27 cellular contexts compared by ENCODE assay signal in the genomic region with DNA sequence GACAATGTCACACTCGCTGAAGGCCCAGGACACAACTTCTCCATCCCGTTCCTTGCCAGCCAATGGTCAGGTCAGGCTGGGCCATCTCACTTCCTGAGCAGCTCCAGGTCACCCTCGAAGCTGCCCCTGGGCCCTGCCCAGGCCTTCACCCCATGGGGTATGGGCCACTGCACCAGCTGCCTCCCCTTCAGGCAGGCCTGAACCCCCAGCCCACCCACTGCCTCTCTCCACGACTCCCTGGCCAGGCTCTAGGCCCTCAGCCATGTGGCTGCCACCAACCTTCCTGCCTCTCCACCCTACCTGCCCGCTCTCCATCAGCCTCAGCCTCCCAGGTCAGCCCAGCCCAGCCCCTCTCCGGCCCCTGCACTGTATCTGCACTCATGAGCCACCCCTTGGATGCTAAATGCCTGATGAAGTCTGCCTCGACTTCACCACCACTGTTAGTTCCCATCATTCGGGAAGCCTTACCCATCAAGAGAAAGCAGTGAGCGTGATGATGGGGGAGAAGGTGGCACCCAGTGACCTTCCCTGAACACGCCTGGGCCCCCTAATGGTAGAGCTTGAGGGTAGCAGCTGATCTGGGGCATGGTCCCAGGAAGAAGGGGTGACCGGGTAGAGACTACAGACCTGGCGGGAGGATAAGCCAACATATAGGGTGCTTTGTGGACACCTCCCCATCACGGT. TPM values are rescaled to one million over a fixed set of nuclear protein-coding genes. Genes with fewer than 3 reads are reported as not detected.
DNase-seq lines count a peak whose midpoint lies in the region; ATAC-seq and TF ChIP-seq lines count a peak whose summit lies in the region.
"Had no signal": no experiment of that assay in that cellular context is flagged by ENCODE, and none has a peak within 500 bp of the region (broad histone marks: within the 10 kb centered on the region; RNA-seq: fewer than 3 reads in every experiment).

No MANE protein-coding gene starts in this region.

- H3K4me1 ChIP-seq in GM23338 (ENCODE audit: insufficient read depth) = no peaks in the 10 kb centered on the region
- H3K4me1 ChIP-seq: prostate gland had no signal

- no peaks in the 10 kb centered on the region for H3K9me3 Mint-ChIP-seq in activated CD4-positive, alpha-beta T cell treated with anti-CD3 and anti-CD28 coated beads for 36 hours (ENCODE audit: low read depth)
- no peaks in the 10 kb centered on the region; the same call in 2 of the 3 replicates for H3K9me3 Mint-ChIP-seq in GM23338
- no peaks in the 10 kb centered on the region for H3K9me3 Mint-ChIP-seq in T-cell
- no peaks in the 10 kb centered on the region for H3K9me3 Mint-ChIP-seq in nephron progenitor cell
- H3K9me3 Mint-ChIP-seq in type B pancreatic cell = no peaks in the 10 kb centered on the region
- H3K9me3 Mint-ChIP-seq: CD8-positive, alpha-beta memory T cell; IgD-negative memory B cell; neural progenitor cell; stimulated activated memory B cell treated with anti-CD40 and anti-IgM and Interleukin-4, amounts not matched to agents 10 μg/mL and 1 μg/mL and 100 μg/mL, for 72 hours had no signal

- DNase-seq in activated CD4-positive, alpha-beta T cell treated with anti-CD3 and anti-CD28 coated beads for 36 hours = no peak
- DNase-seq in activated CD4-positive, alpha-beta T cell treated with anti-CD3 and anti-CD28 coated beads, Interleukin-2, amount 50 U/mL, for 48 hours = no peak
- DNase-seq in GM23338 (ENCODE audit: low spot score) (peak; percentile 34), T-cell (no peak), nephron progenitor cell (no peak), hippocampal formation (lab: John Stamatoyannopoulos, UW) (no peak), type B pancreatic cell (ENCODE audit: extremely low spot score, unreplicated experiment) (no peak)
- DNase-seq: activated naive CD4-positive, alpha-beta T cell treated with anti-CD3 and anti-CD28 coated beads, Interleukin-2, amount 50 U/mL, for 16 hours; activated T-cell treated with anti-CD3 and anti-CD28 coated beads, Interleukin-2, amount 50 U/mL, for 48 hours; AML-193; anterior cingulate cortex; caudate nucleus; CD8-positive, alpha-beta memory T cell; DMS53; islet precursor cell; NCI-H146; NCI-H510A treated with DMSO at 0.1 percent for 48 hours; stimulated activated CD4-positive, alpha-beta T cell treated with anti-CD3 and anti-CD28 coated beads, Interleukin-1b, Interleukin-23, amount 100 ng/mL, for 48 hours; T1000 had no signal

- TF ChIP-seq CTCF in GM23338 (conservative IDR thresholded peaks at IDR 0.05; ENCODE audit: low read depth in 2 of 2) = peak; percentile 32 to 40; a peak in 3 of 4 replicates
- TF ChIP-seq CTCF in nephron progenitor cell (IDR thresholded peaks at IDR 0.05) = no peak
- no peak for TF ChIP-seq CTCF in type B pancreatic cell (conservative IDR thresholded peaks at IDR 0.05)

- H3K4me2 ChIP-seq in GM23338 = no peak overlapping the region
- H3K4me2 ChIP-seq: neural progenitor cell had no signal

- H3K79me2 ChIP-seq in GM23338 (replicated peaks; ENCODE audit: insufficient read depth) = peaks cover 12% of the 10 kb centered on the region; the same call in 1 of the 2 replicates

- H2AFZ ChIP-seq in GM23338 = no peak overlapping the region
- H2AFZ ChIP-seq: neural progenitor cell had no signal

- H3K9me2 ChIP-seq in GM23338 (ENCODE audit: insufficient read depth) = no peaks in the 10 kb centered on the region

- H3F3A ChIP-seq in GM23338 (replicated peaks; ENCODE audit: low read depth) = no peaks in the 10 kb centered on the region

- H3K27me3 Mint-ChIP-seq in activated CD4-positive, alpha-beta T cell treated with anti-CD3 and anti-CD28 coated beads for 36 hours = no peaks in the 10 kb centered on the region
- peaks cover 14% of the 10 kb centered on the region for H3K27me3 Mint-ChIP-seq in GM23338 (ENCODE audit: insufficient read depth, low read depth, poor library complexity)
- H3K27me3 Mint-ChIP-seq in T-cell = no peaks in the 10 kb centered on the region
- peaks cover 5% of the 10 kb centered on the region for H3K27me3 Mint-ChIP-seq in nephron progenitor cell (ENCODE audit: low read depth, poor library complexity)
- no peaks in the 10 kb centered on the region for H3K27me3 Mint-ChIP-seq in type B pancreatic cell
- H3K27me3 Mint-ChIP-seq: CD8-positive, alpha-beta memory T cell; IgD-negative memory B cell; stimulated activated memory B cell treated with anti-CD40 and anti-IgM and Interleukin-4, amounts not matched to agents 10 μg/mL and 1 μg/mL and 100 μg/mL, for 72 hours had no signal

- peaks cover 11% of the 10 kb centered on the region; the same call in 1 of the 2 replicates for H4K20me1 ChIP-seq in GM23338 (replicated peaks; ENCODE audit: insufficient read depth)

- peak overlapping the region; percentile 58 for H3K27ac Mint-ChIP-seq in activated CD4-positive, alpha-beta T cell treated with anti-CD3 and anti-CD28 coated beads for 36 hours
- H3K27ac Mint-ChIP-seq in GM23338 (no peak overlapping the region), T-cell (peak overlapping the region; percentile 58 to 67), nephron progenitor cell (peak overlapping the region; percentile 88), type B pancreatic cell (no peak overlapping the region)
- H3K27ac Mint-ChIP-seq: neural progenitor cell; stimulated activated memory B cell treated with anti-CD40 and anti-IgM and Interleukin-4, amounts not matched to agents 10 μg/mL and 1 μg/mL and 100 μg/mL, for 72 hours had no signal

- ATAC-seq in activated CD4-positive, alpha-beta T cell treated with anti-CD3 and anti-CD28 coated beads for 36 hours = no peak
- ATAC-seq in GM23338 (peak; percentile 45), T-cell (replicated peaks in 1 of 4) (no peak), GM21528 (IDR thresholded peaks at IDR 0.05; ENCODE audit: low FRiP score, unreplicated experiment) (no peak)
- ATAC-seq: gastroesophageal sphincter; stimulated activated memory B cell treated with anti-CD40 and anti-IgM and Interleukin-4, amounts not matched to agents 10 μg/mL and 1 μg/mL and 100 μg/mL, for 72 hours had no signal

- no peak overlapping the region for H3K4me3 Mint-ChIP-seq in activated CD4-positive, alpha-beta T cell treated with anti-CD3 and anti-CD28 coated beads for 36 hours
- H3K4me3 Mint-ChIP-seq in GM23338 = no peak overlapping the region
- H3K4me3 Mint-ChIP-seq in T-cell = no peak overlapping the region
- no peak overlapping the region for H3K4me3 Mint-ChIP-seq in nephron progenitor cell
- H3K4me3 Mint-ChIP-seq in type B pancreatic cell = no peak overlapping the region
- H3K4me3 Mint-ChIP-seq: CD8-positive, alpha-beta memory T cell; IgD-negative memory B cell; neural progenitor cell; stimulated activated memory B cell treated with anti-CD40 and anti-IgM and Interleukin-4, amounts not matched to agents 10 μg/mL and 1 μg/mL and 100 μg/mL, for 72 hours had no signal

- no peaks in the 10 kb centered on the region for H3K27me3 ChIP-seq in GM23338 (ENCODE audit: insufficient read depth)
- H3K27me3 ChIP-seq: gastroesophageal sphincter, neural progenitor cell had no signal

- intact Hi-C loops in activated CD4-positive, alpha-beta T cell treated with anti-CD3 and anti-CD28 coated beads for 36 hours (cut with DNase I, micrococcal nuclease) = loop anchor here in 1 of 2 experiments (5.0 kb wide), 1 partner anchor 34 kb away; a partner anchor contains a TSS

- H3K27ac ChIP-seq in GM23338 (ENCODE audit: low read depth) = no peak overlapping the region
- H3K27ac ChIP-seq: gastroesophageal sphincter, neural progenitor cell, prostate gland, skin epidermis, thoracic aorta had no signal

- H3K4me1 Mint-ChIP-seq in activated CD4-positive, alpha-beta T cell treated with anti-CD3 and anti-CD28 coated beads for 36 hours = peaks cover 11% of the 10 kb centered on the region
- H3K4me1 Mint-ChIP-seq in GM23338 (peaks cover 15% of the 10 kb centered on the region), T-cell (peaks cover 17 to 33% (median 29%) of the 10 kb centered on the region in 3 donors), nephron progenitor cell (peaks cover 70% of the 10 kb centered on the region), type B pancreatic cell (ENCODE audit: unreplicated experiment) (peaks cover 29% of the 10 kb centered on the region)

- H3K36me3 Mint-ChIP-seq in activated CD4-positive, alpha-beta T cell treated with anti-CD3 and anti-CD28 coated beads for 36 hours (ENCODE audit: low read depth) = peaks cover 20% of the 10 kb centered on the region
- H3K36me3 Mint-ChIP-seq in GM23338 (ENCODE audit: low read depth) = peaks cover 8% of the 10 kb centered on the region
- peaks cover 27% of the 10 kb centered on the region for H3K36me3 Mint-ChIP-seq in T-cell
- H3K36me3 Mint-ChIP-seq in nephron progenitor cell (ENCODE audit: low read depth) = peaks cover 23% of the 10 kb centered on the region
- peaks cover 4% of the 10 kb centered on the region for H3K36me3 Mint-ChIP-seq in type B pancreatic cell

- CTCF ChIA-PET in activated CD4-positive, alpha-beta T cell treated with anti-CD3 and anti-CD28 coated beads for 36 hours (lab: Charles Lee) = interaction anchor here (0.6 kb wide), 1 partner anchor 78 kb away, joined by 4 read pairs; no protein-coding TSS in a partner anchor
- CTCF ChIA-PET in T-cell (lab: Charles Lee) = interaction anchor here in 1 of 2 donors (0.7 kb wide), 1 partner anchor 35 kb away, joined by 5 read pairs; no protein-coding TSS in a partner anchor

- H3K36me3 ChIP-seq in GM23338 (ENCODE audit: insufficient read depth) = no peaks in the 10 kb centered on the region; the same call in 1 of the 2 replicates
- H3K36me3 ChIP-seq: neural progenitor cell, prostate gland had no signal

- POLR2A ChIA-PET in activated CD4-positive, alpha-beta T cell treated with anti-CD3 and anti-CD28 coated beads for 36 hours (lab: Charles Lee) = no interaction called here
- POLR2A ChIA-PET in T-cell (lab: Charles Lee) = no interaction called here

- no peak overlapping the region for H3K4me3 ChIP-seq in GM23338
- H3K4me3 ChIP-seq: gastroesophageal sphincter, neural progenitor cell, prostate gland, skin epidermis, thoracic aorta had no signal

RNA-seq across cellular contexts. Expression of a gene that starts 30.9 kb away (rescaled TPM):
- 10 to 100 TPM in 1 of 2 experiments, 1 to 10 TPM in 1; 5.6 to 12.8 TPM for total RNA-seq in activated CD4-positive, alpha-beta T cell treated with anti-CD3 and anti-CD28 coated beads for 36 hours
- total RNA-seq in GM23338 (2014; rRNA removed; shearing (Covaris generic)) = 1.2 and 1.9 TPM in 2 replicates
- 2.5 and 3.9 TPM in 2 replicates for polyA plus RNA-seq in GM23338 (2016; fragmentation: Nextera tagmentation; extraction: Ambion mirVana)
- 1 to 10 TPM in 4 of 5 donors, under 1 TPM in 1; 0.98 to 3.1 (median 2.6) TPM for total RNA-seq in T-cell
- 3.0 and 6.3 TPM in 2 replicates for total RNA-seq in type B pancreatic cell (ENCODE audit: low replicate concordance)

RNA-seq across cellular contexts. Expression of a gene that starts 35.5 kb away (rescaled TPM):
- total RNA-seq in activated CD4-positive, alpha-beta T cell treated with anti-CD3 and anti-CD28 coated beads for 36 hours = 10 to 100 TPM; 26.8 to 33.0 TPM
- 11.3 and 23.8 TPM in 2 replicates for total RNA-seq in GM23338 (2014; rRNA removed; shearing (Covaris generic))
- polyA plus RNA-seq in GM23338 (2016; fragmentation: Nextera tagmentation; extraction: Ambion mirVana) = 4.5 and 7.0 TPM in 2 replicates
- total RNA-seq in T-cell (10 to 100 TPM; 34.7 to 67.2 (median 55.6) TPM), type B pancreatic cell (ENCODE audit: low replicate concordance) (26.5 and 35.1 TPM in 2 replicates)

RNA-seq across cellular contexts. Expression of a gene that starts 44.1 kb away (rescaled TPM):
- total RNA-seq in activated CD4-positive, alpha-beta T cell treated with anti-CD3 and anti-CD28 coated beads for 36 hours = 10 to 100 TPM; 49.7 to 62.1 TPM
- 35.9 and 42.6 TPM in 2 replicates for total RNA-seq in GM23338 (2014; rRNA removed; shearing (Covaris generic))
- polyA plus RNA-seq in GM23338 (2016; fragmentation: Nextera tagmentation; extraction: Ambion mirVana) = 75.0 and 80.2 TPM in 2 replicates
- 10 to 100 TPM; 51.3 to 90.4 (median 53.3) TPM for total RNA-seq in T-cell
- total RNA-seq in type B pancreatic cell (ENCODE audit: low replicate concordance) = 44.4 and 58.5 TPM in 2 replicates

Comparison
In these comparisons a context has a peak if more than half of its experiments do, and no peak if none do; other contexts are left out.
1. H3K27ac Mint-ChIP-seq: peak in activated CD4-positive, alpha-beta T cell treated with anti-CD3 and anti-CD28 coated beads for 36 hours (single experiment), T-cell (2 of 2) and nephron progenitor cell (single experiment); none in GM23338 (single experiment) and type B pancreatic cell (single experiment).
2. CTCF ChIP-seq: peak in GM23338 (2 of 2); none in nephron progenitor cell (single experiment) and type B pancreatic cell (single experiment).